ENCODE assay signal across 10 cellular contexts in the genomic region with DNA sequence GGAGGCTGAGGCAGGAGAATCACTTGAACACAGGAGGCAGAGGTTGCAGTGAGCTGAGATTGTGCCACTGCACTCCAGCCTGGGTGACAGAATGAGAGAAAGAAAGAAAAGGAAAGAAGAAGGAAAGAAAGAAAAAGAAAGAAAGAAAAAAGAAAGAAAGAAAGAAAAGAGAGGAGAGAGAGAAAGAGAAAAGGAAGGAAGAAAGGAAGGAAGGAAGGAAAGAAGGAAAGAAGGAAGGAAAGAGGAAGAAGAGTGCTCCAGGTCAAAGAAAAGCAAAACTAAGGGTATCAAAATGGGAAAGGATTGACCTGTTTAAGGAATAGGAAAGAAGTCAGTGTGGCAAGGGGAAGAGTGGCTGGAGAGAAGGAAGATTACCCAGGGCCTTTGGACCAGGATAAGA. TPM values are rescaled to one million over a fixed set of nuclear protein-coding genes. Genes with fewer than 3 reads are reported as not detected.
"Had no signal": no experiment of that assay in that cellular context is flagged by ENCODE, and none has a peak within 500 bp of the region (broad histone marks: within the 10 kb centered on the region; RNA-seq: fewer than 3 reads in every experiment).

No MANE protein-coding gene starts in this region.

RNA-seq across cellular contexts. Expression of a gene that starts 10.5 kb away (rescaled TPM):
- total RNA-seq: activated naive CD4-positive, alpha-beta T cell treated with anti-CD3 and anti-CD28 coated beads for 36 hours; activated T-cell treated with anti-CD3 and anti-CD28 coated beads, Interleukin-2, amount 50 U/mL, for 4 hours; activated T-cell treated with anti-CD3 and anti-CD28 coated beads, Interleukin-2, amount 50 U/mL, for 72 hours; activated T-helper 1 cell treated with anti-CD3 and anti-CD28 coated beads, Interleukin-12 subunit alpha, Interleukin-12 subunit beta, Interleukin-2, Interleukin-4 antibody, amounts not matched to agents 30 ng/mL and 10 ng/mL and 1 ng/mL, durations not matched to agents 14 hours and 24 hours and 36 hours; body of pancreas; breast epithelium; bronchial epithelial cell; cardiac septum had no signal
- polyA plus RNA-seq: cardiac muscle cell had no signal

RNA-seq across cellular contexts. Expression of a gene that starts 59.7 kb away (rescaled TPM):
- total RNA-seq: ascending aorta had no signal
